Comparison of ENCODE assay signal across 1 cellular context in the genomic region with DNA sequence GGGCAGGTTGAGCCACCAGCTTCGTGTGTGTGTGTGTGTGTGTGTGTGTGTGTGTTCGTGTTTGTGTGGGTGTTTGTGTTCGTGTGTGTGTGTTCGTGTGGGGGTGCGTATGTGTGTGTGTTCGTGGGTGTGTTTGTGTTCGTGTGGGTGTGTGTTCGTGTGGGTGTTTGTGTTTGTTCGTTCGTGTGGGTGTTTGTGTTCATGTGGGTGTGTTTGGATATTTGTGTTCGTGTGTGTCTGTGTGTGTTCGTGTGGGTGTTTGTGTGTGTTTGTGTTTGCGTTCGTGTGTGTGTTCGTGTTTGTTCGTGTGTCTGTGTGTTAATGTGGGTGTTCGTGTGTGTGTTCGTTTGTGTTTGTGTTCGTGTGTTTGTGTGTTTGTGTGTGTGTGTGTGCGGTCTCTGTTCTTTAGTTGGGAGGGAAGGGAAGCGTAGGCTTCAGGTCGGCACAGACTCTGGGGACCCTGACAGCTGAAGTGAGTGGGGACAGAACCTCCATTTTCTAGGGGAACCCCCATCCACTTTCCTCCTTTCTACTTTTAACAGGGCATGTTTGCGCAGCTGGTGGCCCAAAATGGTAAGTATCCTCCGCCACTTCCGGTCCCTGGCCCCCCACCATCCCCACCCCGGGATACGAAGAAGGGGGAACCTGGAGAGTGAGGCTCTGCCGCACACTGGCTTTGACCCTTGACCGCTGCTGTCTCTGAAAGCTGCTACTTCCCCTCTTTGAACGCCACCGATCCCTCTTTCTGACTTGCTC.
TF ChIP-seq lines count a peak whose summit lies in the region.

No MANE protein-coding gene starts in this region.

TF ChIP-seq in HepG2, 621 proteins besides CTCF, POLR2A, EP300 and RAD21 (continued from another document):
- TF ChIP-seq, protein P1, sequence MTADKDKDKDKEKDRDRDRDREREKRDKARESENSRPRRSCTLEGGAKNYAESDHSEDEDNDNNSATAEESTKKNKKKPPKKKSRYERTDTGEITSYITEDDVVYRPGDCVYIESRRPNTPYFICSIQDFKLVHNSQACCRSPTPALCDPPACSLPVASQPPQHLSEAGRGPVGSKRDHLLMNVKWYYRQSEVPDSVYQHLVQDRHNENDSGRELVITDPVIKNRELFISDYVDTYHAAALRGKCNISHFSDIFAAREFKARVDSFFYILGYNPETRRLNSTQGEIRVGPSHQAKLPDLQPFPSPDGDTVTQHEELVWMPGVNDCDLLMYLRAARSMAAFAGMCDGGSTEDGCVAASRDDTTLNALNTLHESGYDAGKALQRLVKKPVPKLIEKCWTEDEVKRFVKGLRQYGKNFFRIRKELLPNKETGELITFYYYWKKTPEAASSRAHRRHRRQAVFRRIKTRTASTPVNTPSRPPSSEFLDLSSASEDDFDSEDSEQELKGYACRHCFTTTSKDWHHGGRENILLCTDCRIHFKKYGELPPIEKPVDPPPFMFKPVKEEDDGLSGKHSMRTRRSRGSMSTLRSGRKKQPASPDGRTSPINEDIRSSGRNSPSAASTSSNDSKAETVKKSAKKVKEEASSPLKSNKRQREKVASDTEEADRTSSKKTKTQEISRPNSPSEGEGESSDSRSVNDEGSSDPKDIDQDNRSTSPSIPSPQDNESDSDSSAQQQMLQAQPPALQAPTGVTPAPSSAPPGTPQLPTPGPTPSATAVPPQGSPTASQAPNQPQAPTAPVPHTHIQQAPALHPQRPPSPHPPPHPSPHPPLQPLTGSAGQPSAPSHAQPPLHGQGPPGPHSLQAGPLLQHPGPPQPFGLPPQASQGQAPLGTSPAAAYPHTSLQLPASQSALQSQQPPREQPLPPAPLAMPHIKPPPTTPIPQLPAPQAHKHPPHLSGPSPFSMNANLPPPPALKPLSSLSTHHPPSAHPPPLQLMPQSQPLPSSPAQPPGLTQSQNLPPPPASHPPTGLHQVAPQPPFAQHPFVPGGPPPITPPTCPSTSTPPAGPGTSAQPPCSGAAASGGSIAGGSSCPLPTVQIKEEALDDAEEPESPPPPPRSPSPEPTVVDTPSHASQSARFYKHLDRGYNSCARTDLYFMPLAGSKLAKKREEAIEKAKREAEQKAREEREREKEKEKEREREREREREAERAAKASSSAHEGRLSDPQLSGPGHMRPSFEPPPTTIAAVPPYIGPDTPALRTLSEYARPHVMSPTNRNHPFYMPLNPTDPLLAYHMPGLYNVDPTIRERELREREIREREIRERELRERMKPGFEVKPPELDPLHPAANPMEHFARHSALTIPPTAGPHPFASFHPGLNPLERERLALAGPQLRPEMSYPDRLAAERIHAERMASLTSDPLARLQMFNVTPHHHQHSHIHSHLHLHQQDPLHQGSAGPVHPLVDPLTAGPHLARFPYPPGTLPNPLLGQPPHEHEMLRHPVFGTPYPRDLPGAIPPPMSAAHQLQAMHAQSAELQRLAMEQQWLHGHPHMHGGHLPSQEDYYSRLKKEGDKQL (CRISPR knock-in tag; IDR thresholded peaks at IDR 0.05; ENCODE audit: low read depth): no peak
- TF ChIP-seq, protein P2, sequence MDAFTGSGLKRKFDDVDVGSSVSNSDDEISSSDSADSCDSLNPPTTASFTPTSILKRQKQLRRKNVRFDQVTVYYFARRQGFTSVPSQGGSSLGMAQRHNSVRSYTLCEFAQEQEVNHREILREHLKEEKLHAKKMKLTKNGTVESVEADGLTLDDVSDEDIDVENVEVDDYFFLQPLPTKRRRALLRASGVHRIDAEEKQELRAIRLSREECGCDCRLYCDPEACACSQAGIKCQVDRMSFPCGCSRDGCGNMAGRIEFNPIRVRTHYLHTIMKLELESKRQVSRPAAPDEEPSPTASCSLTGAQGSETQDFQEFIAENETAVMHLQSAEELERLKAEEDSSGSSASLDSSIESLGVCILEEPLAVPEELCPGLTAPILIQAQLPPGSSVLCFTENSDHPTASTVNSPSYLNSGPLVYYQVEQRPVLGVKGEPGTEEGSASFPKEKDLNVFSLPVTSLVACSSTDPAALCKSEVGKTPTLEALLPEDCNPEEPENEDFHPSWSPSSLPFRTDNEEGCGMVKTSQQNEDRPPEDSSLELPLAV (CRISPR knock-in tag; conservative IDR thresholded peaks at IDR 0.05; ENCODE audit: low read depth): no peak
- TF ChIP-seq, protein P3, sequence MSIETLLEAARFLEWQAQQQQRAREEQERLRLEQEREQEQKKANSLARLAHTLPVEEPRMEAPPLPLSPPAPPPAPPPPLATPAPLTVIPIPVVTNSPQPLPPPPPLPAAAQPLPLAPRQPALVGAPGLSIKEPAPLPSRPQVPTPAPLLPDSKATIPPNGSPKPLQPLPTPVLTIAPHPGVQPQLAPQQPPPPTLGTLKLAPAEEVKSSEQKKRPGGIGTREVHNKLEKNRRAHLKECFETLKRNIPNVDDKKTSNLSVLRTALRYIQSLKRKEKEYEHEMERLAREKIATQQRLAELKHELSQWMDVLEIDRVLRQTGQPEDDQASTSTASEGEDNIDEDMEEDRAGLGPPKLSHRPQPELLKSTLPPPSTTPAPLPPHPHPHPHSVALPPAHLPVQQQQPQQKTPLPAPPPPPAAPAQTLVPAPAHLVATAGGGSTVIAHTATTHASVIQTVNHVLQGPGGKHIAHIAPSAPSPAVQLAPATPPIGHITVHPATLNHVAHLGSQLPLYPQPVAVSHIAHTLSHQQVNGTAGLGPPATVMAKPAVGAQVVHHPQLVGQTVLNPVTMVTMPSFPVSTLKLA (IDR thresholded peaks at IDR 0.05): no peak
- TF ChIP-seq SKI (IDR thresholded peaks at IDR 0.05; ENCODE audit: partially characterized antibody) (no peak), PPARG (CRISPR knock-in tag; conservative IDR thresholded peaks at IDR 0.05) (no peak), HOXA9 (CRISPR knock-in tag; IDR thresholded peaks at IDR 0.05; ENCODE audit: borderline replicate concordance) (no peak), NBN (conservative IDR thresholded peaks at IDR 0.05) (0 out of 2 replicates have a peak, but pooled peaks have one; percentile 59), TBP (CRISPR knock-in tag; IDR thresholded peaks at IDR 0.05) (no peak), ZNF678 (CRISPR knock-in tag; IDR thresholded peaks at IDR 0.05) (no peak), ZNF7 (CRISPR knock-in tag; IDR thresholded peaks at IDR 0.05) (no peak), ZNF782 (CRISPR knock-in tag; IDR thresholded peaks at IDR 0.05; ENCODE audit: borderline replicate concordance) (no peak), HDAC6 (IDR thresholded peaks at IDR 0.05; ENCODE audit: low read depth, low read length) (no peak), LCORL (IDR thresholded peaks at IDR 0.05) (no peak), LCORL (CRISPR knock-in tag; IDR thresholded peaks at IDR 0.05) (no peak), JUNB (CRISPR knock-in tag; IDR thresholded peaks at IDR 0.05; ENCODE audit: borderline replicate concordance) (0 out of 2 replicates have a peak, but pooled peaks have one; percentile 33), HNRNPL (IDR thresholded peaks at IDR 0.05; ENCODE audit: low read depth, low read length) (no peak), CCAR2 (optimal IDR thresholded peaks at IDR 0.05; ENCODE audit: low read depth, low read length) (no peak), ZNF747 (CRISPR knock-in tag; IDR thresholded peaks at IDR 0.05; ENCODE audit: borderline replicate concordance) (no peak), ZNF792 (CRISPR knock-in tag; IDR thresholded peaks at IDR 0.05) (no peak), GFI1 (CRISPR knock-in tag; IDR thresholded peaks at IDR 0.05; ENCODE audit: borderline replicate concordance) (no peak), ZNF33B (CRISPR knock-in tag; IDR thresholded peaks at IDR 0.05) (no peak), ZNF335 (CRISPR knock-in tag; IDR thresholded peaks at IDR 0.05) (no peak)
- TF ChIP-seq, protein P4, sequence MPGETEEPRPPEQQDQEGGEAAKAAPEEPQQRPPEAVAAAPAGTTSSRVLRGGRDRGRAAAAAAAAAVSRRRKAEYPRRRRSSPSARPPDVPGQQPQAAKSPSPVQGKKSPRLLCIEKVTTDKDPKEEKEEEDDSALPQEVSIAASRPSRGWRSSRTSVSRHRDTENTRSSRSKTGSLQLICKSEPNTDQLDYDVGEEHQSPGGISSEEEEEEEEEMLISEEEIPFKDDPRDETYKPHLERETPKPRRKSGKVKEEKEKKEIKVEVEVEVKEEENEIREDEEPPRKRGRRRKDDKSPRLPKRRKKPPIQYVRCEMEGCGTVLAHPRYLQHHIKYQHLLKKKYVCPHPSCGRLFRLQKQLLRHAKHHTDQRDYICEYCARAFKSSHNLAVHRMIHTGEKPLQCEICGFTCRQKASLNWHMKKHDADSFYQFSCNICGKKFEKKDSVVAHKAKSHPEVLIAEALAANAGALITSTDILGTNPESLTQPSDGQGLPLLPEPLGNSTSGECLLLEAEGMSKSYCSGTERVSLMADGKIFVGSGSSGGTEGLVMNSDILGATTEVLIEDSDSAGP (CRISPR knock-in tag; IDR thresholded peaks at IDR 0.05; ENCODE audit: borderline replicate concordance): no peak
- TF ChIP-seq, protein P5, sequence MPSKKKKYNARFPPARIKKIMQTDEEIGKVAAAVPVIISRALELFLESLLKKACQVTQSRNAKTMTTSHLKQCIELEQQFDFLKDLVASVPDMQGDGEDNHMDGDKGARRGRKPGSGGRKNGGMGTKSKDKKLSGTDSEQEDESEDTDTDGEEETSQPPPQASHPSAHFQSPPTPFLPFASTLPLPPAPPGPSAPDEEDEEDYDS (CRISPR knock-in tag; IDR thresholded peaks at IDR 0.05): no peak
- TF ChIP-seq, protein P6, sequence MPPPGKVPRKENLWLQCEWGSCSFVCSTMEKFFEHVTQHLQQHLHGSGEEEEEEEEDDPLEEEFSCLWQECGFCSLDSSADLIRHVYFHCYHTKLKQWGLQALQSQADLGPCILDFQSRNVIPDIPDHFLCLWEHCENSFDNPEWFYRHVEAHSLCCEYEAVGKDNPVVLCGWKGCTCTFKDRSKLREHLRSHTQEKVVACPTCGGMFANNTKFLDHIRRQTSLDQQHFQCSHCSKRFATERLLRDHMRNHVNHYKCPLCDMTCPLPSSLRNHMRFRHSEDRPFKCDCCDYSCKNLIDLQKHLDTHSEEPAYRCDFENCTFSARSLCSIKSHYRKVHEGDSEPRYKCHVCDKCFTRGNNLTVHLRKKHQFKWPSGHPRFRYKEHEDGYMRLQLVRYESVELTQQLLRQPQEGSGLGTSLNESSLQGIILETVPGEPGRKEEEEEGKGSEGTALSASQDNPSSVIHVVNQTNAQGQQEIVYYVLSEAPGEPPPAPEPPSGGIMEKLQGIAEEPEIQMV (CRISPR knock-in tag; IDR thresholded peaks at IDR 0.05; ENCODE audit: low read depth): no peak
- TF ChIP-seq, protein P7, sequence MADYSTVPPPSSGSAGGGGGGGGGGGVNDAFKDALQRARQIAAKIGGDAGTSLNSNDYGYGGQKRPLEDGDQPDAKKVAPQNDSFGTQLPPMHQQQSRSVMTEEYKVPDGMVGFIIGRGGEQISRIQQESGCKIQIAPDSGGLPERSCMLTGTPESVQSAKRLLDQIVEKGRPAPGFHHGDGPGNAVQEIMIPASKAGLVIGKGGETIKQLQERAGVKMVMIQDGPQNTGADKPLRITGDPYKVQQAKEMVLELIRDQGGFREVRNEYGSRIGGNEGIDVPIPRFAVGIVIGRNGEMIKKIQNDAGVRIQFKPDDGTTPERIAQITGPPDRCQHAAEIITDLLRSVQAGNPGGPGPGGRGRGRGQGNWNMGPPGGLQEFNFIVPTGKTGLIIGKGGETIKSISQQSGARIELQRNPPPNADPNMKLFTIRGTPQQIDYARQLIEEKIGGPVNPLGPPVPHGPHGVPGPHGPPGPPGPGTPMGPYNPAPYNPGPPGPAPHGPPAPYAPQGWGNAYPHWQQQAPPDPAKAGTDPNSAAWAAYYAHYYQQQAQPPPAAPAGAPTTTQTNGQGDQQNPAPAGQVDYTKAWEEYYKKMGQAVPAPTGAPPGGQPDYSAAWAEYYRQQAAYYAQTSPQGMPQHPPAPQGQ (CRISPR knock-in tag; IDR thresholded peaks at IDR 0.05; ENCODE audit: borderline replicate concordance): no peak
